ENCODE assay signal across 1 cellular context in the genomic region with DNA sequence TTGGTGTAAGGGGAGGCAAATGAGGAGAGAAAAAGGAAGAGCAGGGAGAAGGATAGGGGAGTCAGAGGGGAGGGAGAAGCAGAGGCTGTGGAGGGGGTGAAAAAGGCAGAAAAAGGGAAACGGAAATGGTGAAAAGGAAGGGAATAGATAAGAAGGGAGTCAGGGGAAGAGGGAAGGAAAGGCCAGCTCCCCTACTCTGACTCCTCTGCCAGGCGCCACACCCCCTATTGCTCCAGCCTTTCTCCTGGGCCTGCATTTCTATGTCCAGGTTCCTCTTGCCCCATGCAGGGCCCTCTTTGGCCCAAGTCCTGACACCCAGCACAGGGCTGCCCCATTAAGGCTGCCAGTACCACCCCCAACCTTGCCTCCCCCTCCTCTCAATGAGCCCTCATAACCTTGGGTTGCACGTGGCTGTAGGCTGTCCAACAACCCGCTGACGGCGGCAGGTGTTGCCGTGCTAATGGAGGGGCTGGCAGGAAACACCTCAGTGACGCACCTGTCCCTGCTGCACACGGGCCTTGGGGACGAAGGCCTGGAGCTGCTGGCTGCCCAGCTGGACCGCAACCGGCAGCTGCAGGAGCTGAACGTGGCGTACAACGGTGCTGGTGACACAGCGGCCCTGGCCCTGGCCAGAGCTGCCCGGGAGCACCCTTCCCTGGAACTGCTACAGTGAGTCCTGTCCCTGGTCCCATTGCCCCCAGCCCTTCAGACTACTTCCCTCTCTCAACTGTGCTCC.
TF ChIP-seq lines count a peak whose summit lies in the region.

No MANE protein-coding gene starts in this region.

TF ChIP-seq in SK-N-SH, 30 proteins besides CTCF, POLR2A, EP300 and RAD21:
- no peak for TF ChIP-seq EZH2phosphoT487 (IDR thresholded peaks at IDR 0.05; ENCODE audit: borderline replicate concordance, low read depth)
